1 cellular context compared by ENCODE assay signal in the genomic region with DNA sequence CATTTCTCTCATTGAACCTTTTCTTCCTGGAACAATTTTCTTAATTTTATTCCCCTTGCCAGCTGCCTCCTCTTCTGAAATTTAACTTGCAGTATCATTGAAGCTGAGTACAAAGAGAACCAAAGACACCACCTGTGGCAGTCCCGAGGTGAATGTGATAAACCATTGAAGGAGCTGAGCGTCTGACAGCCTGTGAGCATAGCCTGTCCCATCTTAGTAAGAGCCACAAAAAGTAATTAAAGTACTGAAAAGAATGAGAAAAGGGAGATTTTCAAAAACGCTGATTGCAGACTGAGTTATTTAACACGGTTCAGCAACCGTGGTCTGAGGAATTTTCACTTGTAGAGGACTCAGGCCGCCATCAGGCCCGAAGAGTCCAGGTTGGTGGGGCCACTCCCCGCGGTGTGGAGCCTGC.
A peak's percentile ranks its signal among the peaks of the same experiment; 100 is the strongest.
TF ChIP-seq lines count a peak whose summit lies in the region.

No MANE protein-coding gene starts in this region.

TF ChIP-seq in HEK293, 187 proteins besides CTCF, POLR2A, EP300 and RAD21 (continued from another document):
- TF ChIP-seq, protein P1, sequence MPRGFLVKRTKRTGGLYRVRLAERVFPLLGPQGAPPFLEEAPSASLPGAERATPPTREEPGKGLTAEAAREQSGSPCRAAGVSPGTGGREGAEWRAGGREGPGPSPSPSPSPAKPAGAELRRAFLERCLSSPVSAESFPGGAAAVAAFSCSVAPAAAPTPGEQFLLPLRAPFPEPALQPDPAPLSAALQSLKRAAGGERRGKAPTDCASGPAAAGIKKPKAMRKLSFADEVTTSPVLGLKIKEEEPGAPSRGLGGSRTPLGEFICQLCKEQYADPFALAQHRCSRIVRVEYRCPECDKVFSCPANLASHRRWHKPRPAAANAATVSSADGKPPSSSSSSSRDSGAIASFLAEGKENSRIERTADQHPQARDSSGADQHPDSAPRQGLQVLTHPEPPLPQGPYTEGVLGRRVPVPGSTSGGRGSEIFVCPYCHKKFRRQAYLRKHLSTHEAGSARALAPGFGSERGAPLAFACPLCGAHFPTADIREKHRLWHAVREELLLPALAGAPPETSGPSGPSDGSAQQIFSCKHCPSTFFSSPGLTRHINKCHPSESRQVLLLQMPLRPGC (tag by site-specific recombination; IDR thresholded peaks at IDR 0.05) = 0 out of 2 replicates have a peak, but pooled peaks have one; percentile 2
- 0 out of 2 replicates have a peak, but pooled peaks have one; percentile 43 for TF ChIP-seq ZNF341 (tag by site-specific recombination; IDR thresholded peaks at IDR 0.05; ENCODE audit: low read depth)
- TF ChIP-seq, protein P2, sequence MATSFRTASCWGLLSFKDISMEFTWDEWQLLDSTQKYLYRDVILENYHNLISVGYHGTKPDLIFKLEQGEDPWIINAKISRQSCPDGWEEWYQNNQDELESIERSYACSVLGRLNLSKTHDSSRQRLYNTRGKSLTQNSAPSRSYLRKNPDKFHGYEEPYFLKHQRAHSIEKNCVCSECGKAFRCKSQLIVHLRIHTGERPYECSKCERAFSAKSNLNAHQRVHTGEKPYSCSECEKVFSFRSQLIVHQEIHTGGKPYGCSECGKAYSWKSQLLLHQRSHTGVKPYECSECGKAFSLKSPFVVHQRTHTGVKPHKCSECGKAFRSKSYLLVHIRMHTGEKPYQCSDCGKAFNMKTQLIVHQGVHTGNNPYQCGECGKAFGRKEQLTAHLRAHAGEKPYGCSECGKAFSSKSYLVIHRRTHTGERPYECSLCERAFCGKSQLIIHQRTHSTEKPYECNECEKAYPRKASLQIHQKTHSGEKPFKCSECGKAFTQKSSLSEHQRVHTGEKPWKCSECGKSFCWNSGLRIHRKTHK (tag by site-specific recombination; IDR thresholded peaks at IDR 0.05) = no peak
TF ChIP-seq in HEK293: peak in this region for 6.
